In genomic region chr7:131019351-131019750, GRCh38 we compare ENCODE assay signal across 32 cellular contexts.
DNase-seq lines count a peak whose midpoint lies in the region; ATAC-seq, FAIRE-seq and TF ChIP-seq lines count a peak whose summit lies in the region.
"Had no signal": no experiment of that assay in that cellular context is flagged by ENCODE, and none has a peak within 500 bp of the region (broad histone marks: within the 10 kb centered on the region; RNA-seq: fewer than 3 reads in every experiment).

No MANE protein-coding gene starts in this region.

- H3K4me1 Mint-ChIP-seq in activated CD8-positive, alpha-beta memory T cell treated with anti-CD3 and anti-CD28 coated beads, Interleukin-2, amount 10 ng/mL, durations not matched to agents 7 days and 5 days: peaks cover 59% of the 10 kb centered on the region
- H3K4me1 Mint-ChIP-seq in CD4-positive, CD25-positive, alpha-beta regulatory T cell: peaks cover 41 to 92% (median 76%) of the 10 kb centered on the region in 4 donors
- H3K4me1 Mint-ChIP-seq in activated B cell treated with CpG ODN at 0.5 μM for 24 hours: peaks cover 74% of the 10 kb centered on the region
- H3K4me1 Mint-ChIP-seq in naive thymus-derived CD8-positive, alpha-beta T cell: peaks cover 54 to 88% (median 86%) of the 10 kb centered on the region in 4 donors

- no peaks in the 10 kb centered on the region for H3K27me3 Mint-ChIP-seq in activated CD8-positive, alpha-beta memory T cell treated with anti-CD3 and anti-CD28 coated beads, Interleukin-2, amount 10 ng/mL, durations not matched to agents 7 days and 5 days
- H3K27me3 Mint-ChIP-seq in CD4-positive, CD25-positive, alpha-beta regulatory T cell: no peaks in the 10 kb centered on the region
- no peaks in the 10 kb centered on the region for H3K27me3 Mint-ChIP-seq in activated B cell treated with CpG ODN at 0.5 μM for 24 hours
- H3K27me3 Mint-ChIP-seq in naive thymus-derived CD8-positive, alpha-beta T cell: no peaks in the 10 kb centered on the region

- peaks cover 9% of the 10 kb centered on the region for H3K9me3 Mint-ChIP-seq in activated CD8-positive, alpha-beta memory T cell treated with anti-CD3 and anti-CD28 coated beads, Interleukin-2, amount 10 ng/mL, durations not matched to agents 7 days and 5 days (ENCODE audit: low read depth)
- peaks cover 0 to 3% (median 0%) of the 10 kb centered on the region in 7 donors for H3K9me3 Mint-ChIP-seq in CD4-positive, CD25-positive, alpha-beta regulatory T cell
- H3K9me3 Mint-ChIP-seq in activated B cell treated with CpG ODN at 0.5 μM for 24 hours: peaks cover 8% of the 10 kb centered on the region
- H3K9me3 Mint-ChIP-seq in naive thymus-derived CD8-positive, alpha-beta T cell: no peaks in the 10 kb centered on the region
- H3K9me3 Mint-ChIP-seq: CD8-positive, alpha-beta T cell; GM23338 had no signal

- H3K4me1 ChIP-seq in CD4-positive, CD25-positive, alpha-beta regulatory T cell (ENCODE audit: control insufficient read depth, insufficient read depth, low read length, poor library complexity, severe bottlenecking): peaks cover 67% of the 10 kb centered on the region

- no peak for ATAC-seq in activated CD8-positive, alpha-beta memory T cell treated with anti-CD3 and anti-CD28 coated beads, Interleukin-2, amount 10 ng/mL, durations not matched to agents 7 days and 5 days
- ATAC-seq in CD4-positive, CD25-positive, alpha-beta regulatory T cell (ENCODE audit: low read depth in 2 of 2): no peak
- no peak for ATAC-seq in activated B cell treated with CpG ODN at 0.5 μM for 24 hours (ENCODE audit: low read depth)
- no peak for ATAC-seq in naive thymus-derived CD8-positive, alpha-beta T cell
- ATAC-seq: CD8-positive, alpha-beta T cell; gastroesophageal sphincter; GM23338; lower lobe of right lung; mucosa of descending colon; stimulated activated naive CD8-positive, alpha-beta T cell treated with anti-CD3 and anti-CD28 coated beads, Interleukin-15, Interleukin-2, amounts not matched to agents 100 U/mL and 50 U/mL, for 24 hours had no signal

- H3K36me3 ChIP-seq in CD4-positive, CD25-positive, alpha-beta regulatory T cell (ENCODE audit: control insufficient read depth, insufficient read depth, low read length): peaks cover 27% of the 10 kb centered on the region
- H3K36me3 ChIP-seq: ovary, SJSA1 had no signal

- peak overlapping the region; percentile 19 for H3K27ac ChIP-seq in CD4-positive, CD25-positive, alpha-beta regulatory T cell (ENCODE audit: insufficient read depth, low read length, poor library complexity, severe bottlenecking)
- H3K27ac ChIP-seq: lower lobe of right lung, ovary, SJSA1, skin epidermis, thoracic aorta had no signal

- H3K36me3 Mint-ChIP-seq in activated CD8-positive, alpha-beta memory T cell treated with anti-CD3 and anti-CD28 coated beads, Interleukin-2, amount 10 ng/mL, durations not matched to agents 7 days and 5 days: peaks cover 30% of the 10 kb centered on the region
- H3K36me3 Mint-ChIP-seq in CD4-positive, CD25-positive, alpha-beta regulatory T cell: peaks cover 26% of the 10 kb centered on the region
- H3K36me3 Mint-ChIP-seq in activated B cell treated with CpG ODN at 0.5 μM for 24 hours (ENCODE audit: low read depth): peaks cover 51% of the 10 kb centered on the region
- peaks cover 0 to 62% (median 7%) of the 10 kb centered on the region in 3 donors for H3K36me3 Mint-ChIP-seq in naive thymus-derived CD8-positive, alpha-beta T cell

- peak overlapping the region; percentile 77 for H3K27ac Mint-ChIP-seq in activated CD8-positive, alpha-beta memory T cell treated with anti-CD3 and anti-CD28 coated beads, Interleukin-2, amount 10 ng/mL, durations not matched to agents 7 days and 5 days
- H3K27ac Mint-ChIP-seq in CD4-positive, CD25-positive, alpha-beta regulatory T cell: peak overlapping the region; percentile 13 to 92 (median 48)
- H3K27ac Mint-ChIP-seq in activated B cell treated with CpG ODN at 0.5 μM for 24 hours: peak overlapping the region; percentile 46
- H3K27ac Mint-ChIP-seq in naive thymus-derived CD8-positive, alpha-beta T cell: peak overlapping the region in 6 of 10 donors; percentile 17 to 74 (median 28)
- H3K27ac Mint-ChIP-seq: GM23338 had no signal

- POLR2A ChIA-PET in activated B cell treated with CpG ODN at 0.5 μM for 24 hours (lab: Charles Lee): interaction anchor here (0.6 to 1.3 kb wide), 3 partner anchors 11 to 21 kb away, joined by 3 to 6 read pairs (median 5); no protein-coding TSS in a partner anchor
- POLR2A ChIA-PET in naive thymus-derived CD8-positive, alpha-beta T cell (lab: Charles Lee): interaction anchor here (0.9 to 1.2 kb wide), 2 partner anchors 15 to 36 kb away, joined by 3 read pairs; no protein-coding TSS in a partner anchor

- no peaks in the 10 kb centered on the region for H3K9me3 ChIP-seq in CD4-positive, CD25-positive, alpha-beta regulatory T cell (ENCODE audit: control insufficient read depth in 2 of 2, low read length in 2 of 2)
- H3K9me3 ChIP-seq: gastroesophageal sphincter, lower lobe of right lung, mucosa of descending colon, ovary, thoracic aorta had no signal

- DNase-seq in activated CD8-positive, alpha-beta memory T cell treated with anti-CD3 and anti-CD28 coated beads, Interleukin-2, amount 10 ng/mL, durations not matched to agents 7 days and 5 days: no peak
- DNase-seq in activated CD8-positive, alpha-beta memory T cell treated with anti-CD3 and anti-CD28 coated beads for 24 hours: no peak
- no peak for DNase-seq in CD4-positive, CD25-positive, alpha-beta regulatory T cell
- no peak for DNase-seq in activated B cell treated with CpG ODN at 0.5 μM for 24 hours
- DNase-seq in naive thymus-derived CD8-positive, alpha-beta T cell: no peak
- no peak for DNase-seq in NCI-H2081 (lab: John Stamatoyannopoulos, UW)
- no peak for DNase-seq in NCI-H446 (lab: John Stamatoyannopoulos, UW)
- no peak for DNase-seq in frontal cortex (ENCODE audit: low spot score in 2 of 2)
- DNase-seq: activated CD4-positive, CD25-positive, alpha-beta regulatory T cell; activated naive CD4-positive, alpha-beta T cell treated with anti-CD3 and anti-CD28 coated beads, Interleukin-2, amount 50 U/mL, for 16 hours; aorta; CD8-positive, alpha-beta T cell; Kasumi-1; kidney glomerular epithelial cell; lower lobe of right lung; mucosa of descending colon; NCI-H1417 treated with DMSO at 0.1 percent for 48 hours; NCI-H2081 treated with DMSO at 0.1 percent for 48 hours; NCI-H82; ovary; retina; RPMI8226; stimulated activated naive CD8-positive, alpha-beta T cell treated with anti-CD3 and anti-CD28 coated beads, Interleukin-15, Interleukin-2, amounts not matched to agents 100 U/mL and 50 U/mL, for 24 hours had no signal

- no peaks in the 10 kb centered on the region for H3K27me3 ChIP-seq in CD4-positive, CD25-positive, alpha-beta regulatory T cell (ENCODE audit: control insufficient read depth, insufficient read depth, low read length)
- H3K27me3 ChIP-seq: gastroesophageal sphincter, ovary, SJSA1 had no signal

- intact Hi-C loops in activated B cell treated with CpG ODN at 0.5 μM for 24 hours (cut with micrococcal nuclease): no loop called here

- CTCF ChIA-PET in activated CD8-positive, alpha-beta memory T cell treated with anti-CD3 and anti-CD28 coated beads, Interleukin-2, amount 10 ng/mL, durations not matched to agents 7 days and 5 days (lab: Charles Lee): interaction anchor here (0.8 to 2.4 kb wide), 5 partner anchors 9 to 122 kb away, joined by 3 to 8 read pairs (median 5); no protein-coding TSS in a partner anchor
- CTCF ChIA-PET in activated B cell treated with CpG ODN at 0.5 μM for 24 hours (lab: Charles Lee): interaction anchor here (1.1 to 1.2 kb wide), 2 partner anchors 21 to 59 kb away, joined by 3 read pairs; no protein-coding TSS in a partner anchor

- TF ChIP-seq CTCF in activated B cell treated with CpG ODN at 0.5 μM for 24 hours (IDR thresholded peaks at IDR 0.05): no peak

- FAIRE-seq in frontal cortex (lab: Jason Lieb, UNC): no peak
- FAIRE-seq: A204.1, bronchial epithelial cell, endothelial cell of umbilical vein, GM18507 had no signal

- peak overlapping the region; percentile 27 for H3K4me3 ChIP-seq in CD4-positive, CD25-positive, alpha-beta regulatory T cell (ENCODE audit: low read depth, low read length)
- H3K4me3 ChIP-seq: gastroesophageal sphincter, GM23338, lower lobe of right lung, mucosa of descending colon, ovary, SJSA1, skin epidermis, thoracic aorta had no signal

- H3K4me3 Mint-ChIP-seq in activated CD8-positive, alpha-beta memory T cell treated with anti-CD3 and anti-CD28 coated beads, Interleukin-2, amount 10 ng/mL, durations not matched to agents 7 days and 5 days: no peak overlapping the region
- H3K4me3 Mint-ChIP-seq in CD4-positive, CD25-positive, alpha-beta regulatory T cell: peak overlapping the region; percentile 11 to 68 (median 36)
- H3K4me3 Mint-ChIP-seq in activated B cell treated with CpG ODN at 0.5 μM for 24 hours: no peak overlapping the region
- H3K4me3 Mint-ChIP-seq in naive thymus-derived CD8-positive, alpha-beta T cell: no peak overlapping the region
- H3K4me3 Mint-ChIP-seq: CD8-positive, alpha-beta T cell; GM23338 had no signal

Comparison
In these comparisons a context has a peak if more than half of its experiments do, and no peak if none do; other contexts are left out.
1. H3K4me3 Mint-ChIP-seq: peak in CD4-positive, CD25-positive, alpha-beta regulatory T cell (4 of 4); none in activated CD8-positive, alpha-beta memory T cell treated with anti-CD3 and anti-CD28 coated beads, Interleukin-2, amount 10 ng/mL, durations not matched to agents 7 days and 5 days (single experiment), activated B cell treated with CpG ODN at 0.5 μM for 24 hours (single experiment) and naive thymus-derived CD8-positive, alpha-beta T cell (0 of 10).
2. Peak in every context shown above with its lines, with median percentiles within 50 percentile points of each other: H3K27ac Mint-ChIP-seq.